7 cellular contexts compared by ENCODE assay signal in the genomic region with DNA sequence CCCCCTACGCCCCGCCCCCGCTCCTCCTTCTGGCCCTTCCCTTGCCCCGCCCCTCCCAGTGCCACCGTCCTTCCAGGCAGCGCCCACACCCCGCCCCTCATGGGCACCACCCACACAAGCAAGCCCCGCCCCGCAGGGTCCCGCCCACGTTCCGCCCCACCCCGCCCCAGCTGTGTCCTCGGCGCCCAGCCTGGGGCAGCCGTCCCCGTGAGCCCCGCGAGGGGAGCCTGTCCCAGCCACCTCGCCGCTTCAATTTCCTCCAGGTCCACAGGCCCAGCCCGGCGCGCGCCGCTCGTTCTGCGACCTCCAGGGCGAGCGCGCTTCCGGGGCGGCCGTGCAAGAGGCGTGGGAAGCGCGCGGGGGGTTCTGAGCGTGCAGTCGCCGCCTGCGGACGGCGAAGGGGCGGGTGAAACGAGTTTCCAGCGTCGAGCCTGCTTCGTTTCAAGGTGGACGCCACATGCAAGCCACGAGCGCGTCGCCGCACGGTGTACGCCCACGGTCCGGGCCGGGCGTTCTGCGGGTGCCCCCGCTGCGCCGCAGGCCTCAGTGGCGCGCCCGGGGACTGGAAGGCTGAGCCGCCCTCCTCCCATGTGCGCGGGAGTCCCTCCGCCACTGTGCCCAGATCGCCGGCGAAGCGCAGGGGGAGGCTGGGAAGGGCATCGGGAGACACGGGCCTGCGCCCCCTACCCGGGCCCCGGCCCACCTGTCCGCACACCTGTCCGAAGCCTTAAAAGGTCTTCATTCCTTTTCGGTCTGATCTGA. TPM values are rescaled to one million over a fixed set of nuclear protein-coding genes. Genes with fewer than 3 reads are reported as not detected.
DNase-seq lines count a peak whose midpoint lies in the region; ATAC-seq, FAIRE-seq and TF ChIP-seq lines count a peak whose summit lies in the region.

No MANE protein-coding gene starts in this region.

- peak overlapping the region; percentile 40 to 61 for H3K9ac ChIP-seq in colonic mucosa (ENCODE audit: low read depth in 2 of 2, low read length in 2 of 2)
- H3K9ac ChIP-seq in HepG2 (ENCODE audit: insufficient read depth, low read depth, low read length) = 0 out of 2 replicates have a peak overlapping the region, but pooled peaks have one; percentile 58

- H3K4me1 ChIP-seq in colonic mucosa (peaks cover 5% of the 10 kb centered on the region), HepG2 (ENCODE audit: insufficient read depth, low read length) (peaks cover 81% of the 10 kb centered on the region)

- TF ChIP-seq POLR2A in HepG2 (IDR thresholded peaks at IDR 0.05; ENCODE audit: insufficient read depth in 1 of 2, low read depth in 2 of 2, low read length in 2 of 2) = no peak

- H3K36me3 ChIP-seq in colonic mucosa = no peaks in the 10 kb centered on the region
- H3K36me3 ChIP-seq in HepG2 (replicated peaks in 1 of 2; ENCODE audit: control insufficient read depth in 1 of 2, insufficient read depth in 2 of 2, low read length in 2 of 2) = no peaks in the 10 kb centered on the region

- DNase-seq in NCI-H2029 (lab: John Stamatoyannopoulos, UW) (peak; percentile 66), colonic mucosa (peak; percentile 99), HepG2 (ENCODE audit: low spot score) (peak; percentile 69)
- DNase-seq in activated CD4-positive, alpha-beta T cell treated with anti-CD3 and anti-CD28 coated beads for 4 hours = peak; percentile 95 to 99
- peak; percentile 88 for DNase-seq in stimulated activated CD4-positive, alpha-beta T cell treated with anti-CD3 and anti-CD28 coated beads, Interleukin-4, amount 100 ng/mL, for 24 hours

- no peak for TF ChIP-seq EP300 in HepG2 (IDR thresholded peaks at IDR 0.05; ENCODE audit: low read depth in 2 of 2, low read length in 2 of 2)
- no peak for TF ChIP-seq EP300 in HepG2 (CRISPR knock-in tag; IDR thresholded peaks at IDR 0.05; ENCODE audit: borderline replicate concordance)

- H3K4me3 ChIP-seq in colonic mucosa = peak overlapping the region; percentile 39
- peak overlapping the region; percentile 17 to 76 (median 37); a peak in 5 of 6 replicates for H3K4me3 ChIP-seq in HepG2 (replicated peaks in 1 of 3; ENCODE audit: insufficient read depth in 1 of 3, low read depth in 2 of 3, low read length in 3 of 3)

- no peak for TF ChIP-seq RAD21 in HepG2 (CRISPR knock-in tag; IDR thresholded peaks at IDR 0.05)

- in situ Hi-C loops in HepG2 (cut with HindIII; ENCODE audit: extremely low pct_ligation_motif_present, low pct_unique_long_range_greater_than_20kb) = no loop called here

- intact Hi-C loops in colonic mucosa (cut with DNase I) = no loop called here
- intact Hi-C loops in HepG2 (cut with micrococcal nuclease; ENCODE audit: unreplicated experiment) = no loop called here

- no peaks in the 10 kb centered on the region for H4K20me1 ChIP-seq in HepG2 (ENCODE audit: insufficient read depth, low read length)

- H2AFZ ChIP-seq in HepG2 (ENCODE audit: low read length) = no peak overlapping the region

- H3K27me3 ChIP-seq in colonic mucosa (no peaks in the 10 kb centered on the region), HepG2 (ENCODE audit: control insufficient read depth in 1 of 2, insufficient read depth in 2 of 2, low read length in 2 of 2) (peaks cover 0 to 20% of the 10 kb centered on the region in 2 experiments; a peak in 4 of 5 replicates)

- peak; percentile 79 for ATAC-seq in GM18502 (IDR thresholded peaks at IDR 0.05; ENCODE audit: poor library complexity, unreplicated experiment)
- ATAC-seq in HG02642 (IDR thresholded peaks at IDR 0.05; ENCODE audit: poor library complexity, unreplicated experiment) = peak; percentile 74
- ATAC-seq in HepG2 = peak; percentile 9

- CTCF ChIA-PET in HepG2 (lab: Yijun Ruan, JAX; ENCODE audit: low intra/inter-chr PET ratio, low total read pairs) = no interaction called here

- POLR2A ChIA-PET in HepG2 (lab: Yijun Ruan, JAX) = interaction anchor here (1.1 to 8.5 kb wide), 4 partner anchors 11 to 207 kb away, joined by 3 to 178 read pairs (median 10); partner anchors contain the start of genes FAAP20, MORN1, RER1 and SKI

- H3K9me3 ChIP-seq in colonic mucosa = no peaks in the 10 kb centered on the region
- no peaks in the 10 kb centered on the region for H3K9me3 ChIP-seq in HepG2 (ENCODE audit: low read length)

- no TSS peak for BruUV-seq in HepG2 (replicated peaks; lab: Mats Ljungman, UMichigan)

- H3K27ac ChIP-seq in colonic mucosa = peak overlapping the region; percentile 70
- no peak overlapping the region for H3K27ac ChIP-seq in HepG2 (ENCODE audit: extremely low read length, insufficient read depth, low read length)

- peak overlapping the region; percentile 98 for H3K4me2 ChIP-seq in HepG2 (ENCODE audit: low read depth, low read length)

- WGBS in HepG2 (ENCODE audit: low lambda C conversion rate) = 39% methylated on average over 44 of the region's 84 CpGs

- TF ChIP-seq CTCF in colonic mucosa (IDR thresholded peaks at IDR 0.05) = no peak
- TF ChIP-seq CTCF in HepG2 (CRISPR knock-in tag; IDR thresholded peaks at IDR 0.05) = no peak

- FAIRE-seq in HepG2 (lab: Jason Lieb, UNC) = no peak

- no peaks in the 10 kb centered on the region for H3K79me2 ChIP-seq in HepG2 (ENCODE audit: insufficient read depth, low read length)

TF ChIP-seq in HepG2, 621 proteins besides CTCF, POLR2A, EP300 and RAD21 (continues in another document):
- TF ChIP-seq ZNF564 (CRISPR knock-in tag; IDR thresholded peaks at IDR 0.05) (0 out of 2 replicates have a peak, but pooled peaks have one; percentile 50), CSRNP1 (CRISPR knock-in tag; IDR thresholded peaks at IDR 0.05) (0 out of 2 replicates have a peak, but pooled peaks have one; percentile 33), BORCS8-MEF2B (CRISPR knock-in tag; IDR thresholded peaks at IDR 0.05) (0 out of 2 replicates have a peak, but pooled peaks have one; percentile 17)

RNA-seq across cellular contexts. Expression of gene FAAP20, which starts 10.8 kb away (rescaled TPM):
- total RNA-seq in colonic mucosa (10 to 100 TPM; 29.9 to 53.7 TPM), HepG2 (2016; rRNA removed; fragmentation: Illumina TruSeq; extraction: Trizol) (10.4 and 10.8 TPM in 2 replicates)
- total RNA-seq in HepG2 (2016; cell fraction: cytosol; rRNA removed; fragmentation: Illumina TruSeq; extraction: Trizol; ENCODE audit: low read depth) = 25.8 and 31.3 TPM in 2 replicates
- total RNA-seq in HepG2 (2016; cell fraction: insoluble cytoplasmic fraction; rRNA removed; fragmentation: Illumina TruSeq; extraction: Trizol) = 9.1 and 10.5 TPM in 2 replicates
- 30.5 and 36.7 TPM in 2 replicates for total RNA-seq in HepG2 (2016; cell fraction: membrane; rRNA removed; fragmentation: Illumina TruSeq; extraction: Trizol)
- total RNA-seq in HepG2 (2016; cell fraction: nucleus; rRNA removed; fragmentation: Illumina TruSeq; extraction: Trizol) = 7.4 and 9.0 TPM in 2 replicates
- polyA plus RNA-seq in HepG2 (2011; rRNA removed) = 9.6 and 14.4 TPM in 2 replicates
- polyA plus RNA-seq in HepG2 (2011; cell fraction: cytosol; rRNA removed) = 8.7 and 21.7 TPM in 2 replicates
- polyA plus RNA-seq in HepG2 (2011; cell fraction: nucleus; rRNA removed) = 37.4 and 44.6 TPM in 2 replicates
- polyA plus RNA-seq in HepG2 (2012) = 24.2 and 24.5 TPM in 2 replicates
- 237 and 239 TPM in 2 replicates for polyA plus RNA-seq in HepG2 (2016; cell fraction: cytosol; fragmentation: Illumina TruSeq; extraction: Trizol; ENCODE audit: low read depth)
- 38.7 and 46.2 TPM in 2 replicates for polyA plus RNA-seq in HepG2 (2016; cell fraction: insoluble cytoplasmic fraction; fragmentation: Illumina TruSeq; extraction: Trizol; ENCODE audit: low read depth)
- polyA plus RNA-seq in HepG2 (2016; cell fraction: membrane; fragmentation: Illumina TruSeq; extraction: Trizol; ENCODE audit: low read depth) = 156 and 163 TPM in 2 replicates
- 44.5 and 50.9 TPM in 2 replicates for polyA plus RNA-seq in HepG2 (2016; cell fraction: nucleus; fragmentation: Illumina TruSeq; extraction: Trizol; ENCODE audit: insufficient read depth, low read depth)
- polyA minus RNA-seq in HepG2 (2011; rRNA and poly(A)+ RNA removed; ENCODE audit: low replicate concordance) = 3.5 and 6.2 TPM in 2 replicates
- 5.6 and 7.3 TPM in 2 replicates for polyA minus RNA-seq in HepG2 (2011; cell fraction: cytosol; rRNA and poly(A)+ RNA removed)
- 6.3 and 6.6 TPM in 2 replicates for polyA minus RNA-seq in HepG2 (2011; cell fraction: nucleus; rRNA and poly(A)+ RNA removed)

RNA-seq across cellular contexts. Expression of gene SKI, which starts 22.7 kb away (rescaled TPM):
- 10 to 100 TPM; 31.0 to 36.1 TPM for total RNA-seq in colonic mucosa
- total RNA-seq in HepG2 (2016; rRNA removed; fragmentation: Illumina TruSeq; extraction: Trizol) = 6.9 and 9.6 TPM in 2 replicates
- total RNA-seq in HepG2 (2016; cell fraction: cytosol; rRNA removed; fragmentation: Illumina TruSeq; extraction: Trizol; ENCODE audit: low read depth) = 3.4 and 6.3 TPM in 2 replicates
- total RNA-seq in HepG2 (2016; cell fraction: insoluble cytoplasmic fraction; rRNA removed; fragmentation: Illumina TruSeq; extraction: Trizol) = 7.7 and 7.9 TPM in 2 replicates
- 4.6 and 5.7 TPM in 2 replicates for total RNA-seq in HepG2 (2016; cell fraction: membrane; rRNA removed; fragmentation: Illumina TruSeq; extraction: Trizol)
- total RNA-seq in HepG2 (2016; cell fraction: nucleus; rRNA removed; fragmentation: Illumina TruSeq; extraction: Trizol) = 10.6 and 12.2 TPM in 2 replicates
- 4.7 and 5.9 TPM in 2 replicates for polyA plus RNA-seq in HepG2 (2011; rRNA removed)
- 3.8 and 4.2 TPM in 2 replicates for polyA plus RNA-seq in HepG2 (2011; cell fraction: cytosol; rRNA removed)
- polyA plus RNA-seq in HepG2 (2011; cell fraction: nucleus; rRNA removed) = 20.3 and 21.2 TPM in 2 replicates
- polyA plus RNA-seq in HepG2 (2012) = 10.1 and 12.3 TPM in 2 replicates
- polyA plus RNA-seq in HepG2 (2016; cell fraction: cytosol; fragmentation: Illumina TruSeq; extraction: Trizol; ENCODE audit: low read depth) = 0.60 and 0.83 TPM in 2 replicates
- polyA plus RNA-seq in HepG2 (2016; cell fraction: insoluble cytoplasmic fraction; fragmentation: Illumina TruSeq; extraction: Trizol; ENCODE audit: low read depth) = 16.7 and 23.3 TPM in 2 replicates
- polyA plus RNA-seq in HepG2 (2016; cell fraction: membrane; fragmentation: Illumina TruSeq; extraction: Trizol; ENCODE audit: low read depth) = 3.7 and 4.4 TPM in 2 replicates
- polyA plus RNA-seq in HepG2 (2016; cell fraction: nucleus; fragmentation: Illumina TruSeq; extraction: Trizol; ENCODE audit: insufficient read depth, low read depth) = 33.8 and 34.3 TPM in 2 replicates
- polyA minus RNA-seq in HepG2 (2011; rRNA and poly(A)+ RNA removed; ENCODE audit: low replicate concordance) = 4.4 and 14.7 TPM in 2 replicates
- 16.7 and 22.2 TPM in 2 replicates for polyA minus RNA-seq in HepG2 (2011; cell fraction: cytosol; rRNA and poly(A)+ RNA removed)
- 10.9 and 12.1 TPM in 2 replicates for polyA minus RNA-seq in HepG2 (2011; cell fraction: nucleus; rRNA and poly(A)+ RNA removed)

Comparison
In these comparisons a context has a peak if more than half of its experiments do, and no peak if none do; other contexts are left out.
1. ATAC-seq: peak in every context shown above with its lines; median percentile 79 in GM18502; 74 in HG02642; 9 in HepG2.